Comparison of ENCODE assay signal across 18 cellular contexts in genomic region chr10:110881905-110882304, GRCh38. TPM values are rescaled to one million over a fixed set of nuclear protein-coding genes. Genes with fewer than 3 reads are reported as not detected.
A peak's percentile ranks its signal among the peaks of the same experiment; 100 is the strongest.
DNase-seq lines count a peak whose midpoint lies in the region; FAIRE-seq and TF ChIP-seq lines count a peak whose summit lies in the region.
"Had no signal": no experiment of that assay in that cellular context is flagged by ENCODE, and none has a peak within 500 bp of the region (broad histone marks: within the 10 kb centered on the region; RNA-seq: fewer than 3 reads in every experiment).

No MANE protein-coding gene starts in this region.

- WGBS in esophagus muscularis mucosa: 72% methylated on average over 4 of the region's 4 CpGs
- 38 to 65% methylated on average over 4 of the region's 4 CpGs for WGBS in sigmoid colon, 2 donors
- 93 to 100% methylated on average over 2 to 4 of the region's 4 CpGs for WGBS in endodermal cell (ENCODE audit: insufficient coverage in 1 of 2, insufficient read length in 1 of 2), 2 experiments

- no peak overlapping the region for H3K27ac ChIP-seq in HEK293 (ENCODE audit: extremely low read depth, low read depth, low read length)
- H3K27ac ChIP-seq in SU-DHL-6 (ENCODE audit: low read depth, low read length): peak overlapping the region; percentile 32
- H3K27ac ChIP-seq in esophagus muscularis mucosa (replicated peaks in 1 of 4): peak overlapping the region in 3 of 4 donors; percentile 16 to 49 (median 24)
- H3K27ac ChIP-seq in sigmoid colon: peak overlapping the region; percentile 19 to 60 (median 40)
- no peak overlapping the region for H3K27ac ChIP-seq in endodermal cell (ENCODE audit: low read depth, low read length)
- H3K27ac ChIP-seq: heart right ventricle had no signal

- POLR2A ChIA-PET in HEK293 (lab: Yijun Ruan, JAX): no interaction called here

- H3K4me1 ChIP-seq in HEK293 (ENCODE audit: control insufficient read depth, insufficient read depth, low read length): no peaks in the 10 kb centered on the region
- peaks cover 2 to 77% (median 63%) of the 10 kb centered on the region in 4 donors for H3K4me1 ChIP-seq in esophagus muscularis mucosa
- peaks cover 0 to 95% (median 57%) of the 10 kb centered on the region in 4 donors for H3K4me1 ChIP-seq in sigmoid colon
- H3K4me1 ChIP-seq in endodermal cell (ENCODE audit: control insufficient read depth, insufficient read depth, low read length): no peaks in the 10 kb centered on the region

- DNase-seq in esophagus muscularis mucosa (ENCODE audit: extremely low spot score): no peak
- no peak for DNase-seq in sigmoid colon
- no peak for DNase-seq in stimulated activated CD4-positive, alpha-beta T cell treated with anti-CD3 and anti-CD28 coated beads, Interleukin-4, amount 100 ng/mL, for 1 hour
- DNase-seq in endodermal cell: no peak
- DNase-seq in urothelium cell line (ENCODE audit: low spot score): no peak
- DNase-seq: activated naive CD4-positive, alpha-beta T cell; DMS153; heart right ventricle; IMR-90; NCI-H2029; Right ventricle myocardium superior; stimulated activated CD4-positive, alpha-beta T cell treated with anti-CD3 and anti-CD28 coated beads, Interleukin-2, amount 100 ng/mL, for 24 hours; T-helper 2 cell had no signal

- H3K27me3 Mint-ChIP-seq in endodermal cell (ENCODE audit: insufficient read depth): no peaks in the 10 kb centered on the region
- H3K27me3 Mint-ChIP-seq: brain; dendritic cell treated with granulocyte-macrophage colony-stimulating factor and Interleukin-4, amounts not matched to agents 40 ng/mL and 50 ng/mL, for 4 days had no signal

- no peak overlapping the region for H3K4me3 ChIP-seq in HEK293 (ENCODE audit: low read depth, low read length)
- H3K4me3 ChIP-seq in SU-DHL-6 (ENCODE audit: insufficient read depth, low read length, poor library complexity, severe bottlenecking): no peak overlapping the region
- H3K4me3 ChIP-seq in esophagus muscularis mucosa: no peak overlapping the region
- peak overlapping the region in 1 of 4 donors; percentile 3 for H3K4me3 ChIP-seq in sigmoid colon
- no peak overlapping the region for H3K4me3 ChIP-seq in endodermal cell (ENCODE audit: low read length)
- H3K4me3 ChIP-seq: heart right ventricle had no signal

- H3K4me2 ChIP-seq in SU-DHL-6 (ENCODE audit: low read depth, low read length, poor library complexity, severe bottlenecking): peak overlapping the region; percentile 40

- intact Hi-C loops in esophagus muscularis mucosa (cut with DNase I) (no loop called here), sigmoid colon (cut with DNase I) (no loop called here)

- peaks cover 23% of the 10 kb centered on the region for H3K36me3 Mint-ChIP-seq in endodermal cell (ENCODE audit: low read depth)

- FAIRE-seq in urothelium cell line (lab: Jason Lieb, UNC): no peak
- FAIRE-seq: H54 had no signal

- H3K9ac ChIP-seq in SU-DHL-6 (ENCODE audit: low read length) (peak overlapping the region; percentile 10; the same call in 1 of the 2 replicates), endodermal cell (ENCODE audit: extremely low read depth, low read length, poor library complexity, severe bottlenecking) (no peak overlapping the region)

- no peaks in the 10 kb centered on the region for H3K4me1 Mint-ChIP-seq in endodermal cell

- H3K36me3 ChIP-seq in HEK293 (ENCODE audit: control insufficient read depth in 2 of 2, insufficient read depth in 1 of 2, low read length in 2 of 2) (peaks cover 63 to 72% of the 10 kb centered on the region in 2 experiments), SU-DHL-6 (ENCODE audit: low read length) (peaks cover 64% of the 10 kb centered on the region), esophagus muscularis mucosa (peaks cover 0 to 64% (median 28%) of the 10 kb centered on the region in 4 donors), sigmoid colon (peaks cover 0 to 82% (median 5%) of the 10 kb centered on the region in 4 donors), endodermal cell (ENCODE audit: control insufficient read depth, insufficient read depth, low read length) (peaks cover 43% of the 10 kb centered on the region)

- H3K9me3 ChIP-seq in HEK293 (ENCODE audit: control insufficient read depth, insufficient read depth, low read depth, low read length) (no peaks in the 10 kb centered on the region), SU-DHL-6 (ENCODE audit: insufficient read depth, low read length) (no peaks in the 10 kb centered on the region), esophagus muscularis mucosa (no peaks in the 10 kb centered on the region), sigmoid colon (no peaks in the 10 kb centered on the region), endodermal cell (ENCODE audit: control insufficient read depth, low read length) (no peaks in the 10 kb centered on the region)
- H3K9me3 ChIP-seq: heart right ventricle had no signal

- no peak for TF ChIP-seq EP300 in esophagus muscularis mucosa (IDR thresholded peaks at IDR 0.05)
- no peak for TF ChIP-seq EP300 in sigmoid colon (IDR thresholded peaks at IDR 0.05)

- H3K79me2 ChIP-seq in SU-DHL-6 (ENCODE audit: insufficient read depth, low read length): peaks cover 14% of the 10 kb centered on the region; the same call in 1 of the 2 replicates

- peaks cover 25% of the 10 kb centered on the region for H3F3A ChIP-seq in SU-DHL-6 (ENCODE audit: insufficient read depth)

- CTCF ChIA-PET in HEK293 (lab: Yijun Ruan, JAX): interaction anchor here (0.6 to 2.3 kb wide), 6 partner anchors 11 to 193 kb away, joined by 3 to 8 read pairs (median 3); no protein-coding TSS in a partner anchor

- H4K20me1 ChIP-seq in SU-DHL-6 (ENCODE audit: low read depth, low read length): no peaks in the 10 kb centered on the region

- H3K4me3 Mint-ChIP-seq in endodermal cell: no peak overlapping the region
- H3K4me3 Mint-ChIP-seq: dendritic cell treated with granulocyte-macrophage colony-stimulating factor and Interleukin-4, amounts not matched to agents 40 ng/mL and 50 ng/mL, for 4 days had no signal

- no peaks in the 10 kb centered on the region for H3K9me3 Mint-ChIP-seq in endodermal cell
- H3K9me3 Mint-ChIP-seq: brain; dendritic cell treated with granulocyte-macrophage colony-stimulating factor and Interleukin-4, amounts not matched to agents 40 ng/mL and 50 ng/mL, for 4 days had no signal

- H3K9me2 ChIP-seq in SU-DHL-6 (replicated peaks; ENCODE audit: insufficient read depth, low read length): no peaks in the 10 kb centered on the region

- H3K27me3 ChIP-seq in SU-DHL-6 (ENCODE audit: low read length): no peaks in the 10 kb centered on the region
- no peaks in the 10 kb centered on the region for H3K27me3 ChIP-seq in esophagus muscularis mucosa
- H3K27me3 ChIP-seq in sigmoid colon: no peaks in the 10 kb centered on the region
- H3K27me3 ChIP-seq in endodermal cell (ENCODE audit: control insufficient read depth, insufficient read depth, low read length, poor library complexity, severe bottlenecking): no peaks in the 10 kb centered on the region
- H3K27me3 ChIP-seq: heart right ventricle had no signal

- no peak overlapping the region for H3K27ac Mint-ChIP-seq in endodermal cell
- H3K27ac Mint-ChIP-seq: dendritic cell treated with granulocyte-macrophage colony-stimulating factor and Interleukin-4, amounts not matched to agents 40 ng/mL and 50 ng/mL, for 4 days had no signal

- TF ChIP-seq POLR2A in esophagus muscularis mucosa (IDR thresholded peaks at IDR 0.05; ENCODE audit: low read depth) (no peak), sigmoid colon (IDR thresholded peaks at IDR 0.05) (no peak)

- TF ChIP-seq CTCF in HEK293 (tag by site-specific recombination; IDR thresholded peaks at IDR 0.05): no peak
- TF ChIP-seq CTCF in SU-DHL-6 (IDR thresholded peaks at IDR 0.05; ENCODE audit: insufficient read depth, low read length, poor library complexity, severe bottlenecking): no peak
- TF ChIP-seq CTCF in esophagus muscularis mucosa (IDR thresholded peaks at IDR 0.05): no peak
- no peak for TF ChIP-seq CTCF in sigmoid colon (IDR thresholded peaks at IDR 0.05)
- no peak for TF ChIP-seq CTCF in endodermal cell (conservative IDR thresholded peaks at IDR 0.05)

- no peak overlapping the region for H2AFZ ChIP-seq in SU-DHL-6 (ENCODE audit: low read depth, low read length, severe bottlenecking)

TF ChIP-seq in HEK293, 187 proteins besides CTCF, POLR2A, EP300 and RAD21:
- TF ChIP-seq SCRT2 (tag by site-specific recombination; IDR thresholded peaks at IDR 0.05) (no peak), PRDM6 (tag by site-specific recombination; IDR thresholded peaks at IDR 0.05) (peak; percentile 66), SETDB1 (IDR thresholded peaks at IDR 0.05; ENCODE audit: insufficient read length, low read length) (no peak)
TF ChIP-seq in HEK293: peak in this region for 1.

RNA-seq across cellular contexts. Expression of gene PDCD4, which starts 10.2 kb away (rescaled TPM):
- 10 to 100 TPM; 65.6 to 97.7 (median 78.3) TPM for total RNA-seq in esophagus muscularis mucosa
- total RNA-seq in sigmoid colon: 100 to 1,000 TPM in 3 of 4 donors, 10 to 100 TPM in 1; 64.3 to 140 (median 127) TPM
- polyA plus RNA-seq in sigmoid colon: 100 to 1,000 TPM; 179 to 327 (median 236) TPM
- total RNA-seq in endodermal cell: 10 to 100 TPM; 46.5 to 48.5 TPM
- polyA plus RNA-seq in endodermal cell (2013, experiment 1 of 2): 52.4 TPM
- 41.7 TPM for polyA plus RNA-seq in endodermal cell (2013, experiment 2 of 2)

RNA-seq across cellular contexts. Expression of gene BBIP1, which starts 37.1 kb away (rescaled TPM):
- total RNA-seq in esophagus muscularis mucosa (10 to 100 TPM; 17.6 to 29.5 (median 27.0) TPM), sigmoid colon (10 to 100 TPM; 19.7 to 36.8 (median 27.5) TPM), endodermal cell (10 to 100 TPM; 27.6 to 32.8 TPM)
- polyA plus RNA-seq in sigmoid colon: 10 to 100 TPM; 16.2 to 24.7 (median 20.0) TPM
- 40.6 TPM for polyA plus RNA-seq in endodermal cell (2013, experiment 1 of 2)
- polyA plus RNA-seq in endodermal cell (2013, experiment 2 of 2): 45.4 TPM

RNA-seq across cellular contexts. Expression of gene SHOC2, which starts 37.5 kb away (rescaled TPM):
- total RNA-seq in esophagus muscularis mucosa (10 to 100 TPM; 45.7 to 72.7 (median 55.3) TPM), sigmoid colon (10 to 100 TPM; 49.7 to 74.5 (median 72.1) TPM), endodermal cell (10 to 100 TPM; 38.4 to 49.6 TPM)
- 10 to 100 TPM; 21.4 to 52.5 (median 33.0) TPM for polyA plus RNA-seq in sigmoid colon
- 29.0 TPM for polyA plus RNA-seq in endodermal cell (2013, experiment 1 of 2)
- polyA plus RNA-seq in endodermal cell (2013, experiment 2 of 2): 30.3 TPM

Comparison
In these comparisons a context has a peak if more than half of its experiments do, and no peak if none do; other contexts are left out.
1. H3K27ac ChIP-seq: peak in SU-DHL-6 (single experiment), esophagus muscularis mucosa (3 of 4) and sigmoid colon (4 of 4); none in HEK293 (single experiment) and endodermal cell (single experiment).